ENCODE assay signal across 1 cellular context in genomic region chr1:29444081-29444715, GRCh38.
TF ChIP-seq lines count a peak whose summit lies in the region.

No MANE protein-coding gene starts in this region.

TF ChIP-seq in K562, 482 proteins besides CTCF, POLR2A, EP300 and RAD21 (continued from another document):
- no peak for TF ChIP-seq ZNF407 (IDR thresholded peaks at IDR 0.05; ENCODE audit: low read depth)
TF ChIP-seq in K562: peak in this region for 1.
